ENCODE assay signal across 1 cellular context in the genomic region with DNA sequence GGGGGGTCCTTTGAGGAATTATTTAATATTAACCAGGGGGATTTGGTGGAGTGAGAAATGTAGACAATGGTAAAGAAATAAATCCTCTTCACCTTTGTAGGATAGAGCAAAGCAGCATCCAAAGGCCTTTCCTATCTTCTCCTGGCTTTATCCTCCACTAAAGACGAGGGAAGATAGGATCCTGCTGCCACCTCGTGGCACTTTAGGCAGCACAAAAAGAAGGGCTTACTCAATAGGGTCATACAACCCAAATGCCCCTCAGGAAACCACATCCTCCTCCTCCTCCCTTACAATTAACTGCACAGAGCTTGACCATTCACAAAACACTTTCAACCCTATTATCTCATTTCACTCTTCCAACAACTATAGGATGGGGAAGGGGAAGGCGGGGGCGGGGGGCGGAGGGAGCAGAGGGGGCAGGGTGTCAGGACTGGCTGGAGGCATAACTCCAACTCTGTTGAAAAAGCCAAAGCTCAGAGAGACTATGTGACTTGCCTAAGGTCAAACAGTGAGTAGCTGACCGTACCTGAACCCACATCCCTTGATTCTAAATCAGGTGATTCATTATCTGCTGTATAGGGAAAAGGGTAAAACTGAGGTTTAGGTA.
TF ChIP-seq lines count a peak whose summit lies in the region.

No MANE protein-coding gene starts in this region.

TF ChIP-seq in GM23338, 12 proteins besides CTCF, POLR2A, EP300 and RAD21 (continued from another document):
- TF ChIP-seq, protein P1, sequence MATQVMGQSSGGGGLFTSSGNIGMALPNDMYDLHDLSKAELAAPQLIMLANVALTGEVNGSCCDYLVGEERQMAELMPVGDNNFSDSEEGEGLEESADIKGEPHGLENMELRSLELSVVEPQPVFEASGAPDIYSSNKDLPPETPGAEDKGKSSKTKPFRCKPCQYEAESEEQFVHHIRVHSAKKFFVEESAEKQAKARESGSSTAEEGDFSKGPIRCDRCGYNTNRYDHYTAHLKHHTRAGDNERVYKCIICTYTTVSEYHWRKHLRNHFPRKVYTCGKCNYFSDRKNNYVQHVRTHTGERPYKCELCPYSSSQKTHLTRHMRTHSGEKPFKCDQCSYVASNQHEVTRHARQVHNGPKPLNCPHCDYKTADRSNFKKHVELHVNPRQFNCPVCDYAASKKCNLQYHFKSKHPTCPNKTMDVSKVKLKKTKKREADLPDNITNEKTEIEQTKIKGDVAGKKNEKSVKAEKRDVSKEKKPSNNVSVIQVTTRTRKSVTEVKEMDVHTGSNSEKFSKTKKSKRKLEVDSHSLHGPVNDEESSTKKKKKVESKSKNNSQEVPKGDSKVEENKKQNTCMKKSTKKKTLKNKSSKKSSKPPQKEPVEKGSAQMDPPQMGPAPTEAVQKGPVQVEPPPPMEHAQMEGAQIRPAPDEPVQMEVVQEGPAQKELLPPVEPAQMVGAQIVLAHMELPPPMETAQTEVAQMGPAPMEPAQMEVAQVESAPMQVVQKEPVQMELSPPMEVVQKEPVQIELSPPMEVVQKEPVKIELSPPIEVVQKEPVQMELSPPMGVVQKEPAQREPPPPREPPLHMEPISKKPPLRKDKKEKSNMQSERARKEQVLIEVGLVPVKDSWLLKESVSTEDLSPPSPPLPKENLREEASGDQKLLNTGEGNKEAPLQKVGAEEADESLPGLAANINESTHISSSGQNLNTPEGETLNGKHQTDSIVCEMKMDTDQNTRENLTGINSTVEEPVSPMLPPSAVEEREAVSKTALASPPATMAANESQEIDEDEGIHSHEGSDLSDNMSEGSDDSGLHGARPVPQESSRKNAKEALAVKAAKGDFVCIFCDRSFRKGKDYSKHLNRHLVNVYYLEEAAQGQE (IDR thresholded peaks at IDR 0.05; ENCODE audit: unreplicated experiment), result no peak
